Comparison of ENCODE assay signal across 20 cellular contexts in the genomic region with DNA sequence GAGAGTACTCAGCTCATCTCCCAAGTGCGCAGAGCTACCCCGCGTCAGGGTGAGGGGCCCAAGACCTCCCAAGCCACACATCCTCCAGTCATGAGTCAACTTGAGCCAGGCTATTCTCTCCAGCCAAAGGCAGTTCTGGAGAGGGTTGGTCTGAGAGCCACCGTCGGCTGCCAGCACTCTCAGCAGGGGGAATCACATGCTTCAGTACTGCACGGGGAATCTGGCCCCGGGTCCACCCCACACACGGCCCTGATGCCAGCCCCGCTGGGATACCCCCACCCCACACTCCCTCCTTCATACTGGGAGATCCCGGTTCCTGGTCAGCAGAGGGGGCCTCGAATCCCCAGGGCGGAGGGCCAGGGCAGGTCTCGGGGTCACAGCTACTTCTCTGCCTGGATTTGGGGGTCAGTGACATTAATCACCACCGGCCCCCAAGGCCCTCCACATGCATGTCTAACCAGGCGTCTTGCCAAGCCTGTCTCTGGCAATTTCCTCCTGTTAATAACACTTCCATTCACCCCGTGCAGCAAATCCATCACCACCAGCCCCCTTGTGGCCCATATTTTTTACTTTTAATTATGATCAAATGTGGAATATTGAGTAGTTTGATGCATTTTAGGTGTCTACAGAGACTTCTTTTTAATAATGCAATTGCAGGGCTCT.
"Had no signal": no experiment of that assay in that cellular context is flagged by ENCODE, and none has a peak within 500 bp of the region (broad histone marks: within the 10 kb centered on the region; RNA-seq: fewer than 3 reads in every experiment).

No MANE protein-coding gene starts in this region.

- H3K79me2 ChIP-seq: parathyroid adenoma had no signal

- H3K27me3 Mint-ChIP-seq: activated CD4-positive, alpha-beta T cell treated with anti-CD3 and anti-CD28 coated beads, Interleukin-2, amount 10 ng/mL, durations not matched to agents 24 days and 14 days; activated naive CD8-positive, alpha-beta T cell treated with anti-CD3 and anti-CD28 coated beads, Interleukin-2, amount 50 U/mL, for 24 hours had no signal

- H3K27ac Mint-ChIP-seq: activated CD4-positive, alpha-beta T cell treated with anti-CD3 and anti-CD28 coated beads, Interleukin-2, amount 10 ng/mL, durations not matched to agents 24 days and 14 days; activated naive CD8-positive, alpha-beta T cell treated with anti-CD3 and anti-CD28 coated beads, Interleukin-2, amount 50 U/mL, for 24 hours; naive thymus-derived CD8-positive, alpha-beta T cell; stimulated activated naive B cell treated with anti-CD40 and anti-IgM and Interleukin-4, amounts not matched to agents 10 μg/mL and 1 μg/mL and 100 μg/mL, for 72 hours had no signal

- H3K4me1 ChIP-seq: colonic mucosa, left lung, parathyroid adenoma, transverse colon, vagina had no signal

- H3K4me1 Mint-ChIP-seq: activated CD4-positive, alpha-beta T cell treated with anti-CD3 and anti-CD28 coated beads, Interleukin-2, amount 10 ng/mL, durations not matched to agents 24 days and 14 days; activated naive CD8-positive, alpha-beta T cell treated with anti-CD3 and anti-CD28 coated beads, Interleukin-2, amount 50 U/mL, for 24 hours; naive thymus-derived CD8-positive, alpha-beta T cell; stimulated activated naive B cell treated with anti-CD40 and anti-IgM and Interleukin-4, amounts not matched to agents 10 μg/mL and 1 μg/mL and 100 μg/mL, for 72 hours had no signal

- H3K9me3 Mint-ChIP-seq: activated CD4-positive, alpha-beta T cell treated with anti-CD3 and anti-CD28 coated beads, Interleukin-2, amount 10 ng/mL, durations not matched to agents 24 days and 14 days; activated naive CD8-positive, alpha-beta T cell treated with anti-CD3 and anti-CD28 coated beads, Interleukin-2, amount 50 U/mL, for 24 hours; naive thymus-derived CD8-positive, alpha-beta T cell had no signal

- H3K36me3 Mint-ChIP-seq: naive thymus-derived CD8-positive, alpha-beta T cell; stimulated activated naive B cell treated with anti-CD40 and anti-IgM and Interleukin-4, amounts not matched to agents 10 μg/mL and 1 μg/mL and 100 μg/mL, for 72 hours had no signal

- ATAC-seq: activated naive CD8-positive, alpha-beta T cell treated with anti-CD3 and anti-CD28 coated beads, Interleukin-2, amount 50 U/mL, for 24 hours; esophagus mucosa; left lung; naive thymus-derived CD8-positive, alpha-beta T cell; stimulated activated naive B cell treated with anti-CD40 and anti-IgM and Interleukin-4, amounts not matched to agents 10 μg/mL and 1 μg/mL and 100 μg/mL, for 72 hours had no signal

- H3K4me3 ChIP-seq: colonic mucosa, left lung, transverse colon, vagina had no signal

- DNase-seq: activated CD4-positive, alpha-beta T cell treated with anti-CD3 and anti-CD28 coated beads, Interleukin-2, amount 10 ng/mL, durations not matched to agents 24 days and 14 days; activated CD4-positive, CD25-positive, alpha-beta regulatory T cell; activated CD8-positive, alpha-beta memory T cell treated with anti-CD3 and anti-CD28 coated beads for 24 hours; activated naive CD4-positive, alpha-beta T cell; activated naive CD8-positive, alpha-beta T cell treated with anti-CD3 and anti-CD28 coated beads, Interleukin-2, amount 50 U/mL, for 24 hours; aorta; colonic mucosa; kidney; mammary epithelial cell; naive thymus-derived CD8-positive, alpha-beta T cell; retina; stimulated activated CD4-positive, alpha-beta T cell treated with anti-CD3 and anti-CD28 coated beads, Interleukin-15, amount 100 ng/mL, for 24 hours; stimulated activated CD4-positive, alpha-beta T cell treated with anti-CD3 and anti-CD28 coated beads, Interleukin-4, amount 100 ng/mL, for 1 hour; stimulated activated naive B cell treated with anti-CD40 and anti-IgM and Interleukin-4, amounts not matched to agents 10 μg/mL and 1 μg/mL and 100 μg/mL, for 72 hours; transverse colon had no signal

- H3K27ac ChIP-seq: colonic mucosa, left lung, neutrophil, parathyroid adenoma, transverse colon, vagina had no signal

- H2AFZ ChIP-seq: parathyroid adenoma had no signal

- H3K4me3 Mint-ChIP-seq: activated CD4-positive, alpha-beta T cell treated with anti-CD3 and anti-CD28 coated beads, Interleukin-2, amount 10 ng/mL, durations not matched to agents 24 days and 14 days; activated naive CD8-positive, alpha-beta T cell treated with anti-CD3 and anti-CD28 coated beads, Interleukin-2, amount 50 U/mL, for 24 hours; naive thymus-derived CD8-positive, alpha-beta T cell; stimulated activated naive B cell treated with anti-CD40 and anti-IgM and Interleukin-4, amounts not matched to agents 10 μg/mL and 1 μg/mL and 100 μg/mL, for 72 hours had no signal

- H3K9me3 ChIP-seq: colonic mucosa, neutrophil, transverse colon, vagina had no signal

- H3K27me3 ChIP-seq: colonic mucosa, vagina had no signal

- H3K9ac ChIP-seq: parathyroid adenoma had no signal

- H3K36me3 ChIP-seq: colonic mucosa, left lung, neutrophil, transverse colon, vagina had no signal
